ENCODE assay signal across 1 cellular context in genomic region chr16:53131050-53131362, GRCh38.
TF ChIP-seq lines count a peak whose summit lies in the region.

No MANE protein-coding gene starts in this region.

TF ChIP-seq in SK-N-SH, 30 proteins besides CTCF, POLR2A, EP300 and RAD21 (continued from another document):
- TF ChIP-seq YY1 (IDR thresholded peaks at IDR 0.05; ENCODE audit: low read depth) (no peak), ELF1 (IDR thresholded peaks at IDR 0.05) (no peak)
